1 cellular context compared by ENCODE assay signal in the genomic region with DNA sequence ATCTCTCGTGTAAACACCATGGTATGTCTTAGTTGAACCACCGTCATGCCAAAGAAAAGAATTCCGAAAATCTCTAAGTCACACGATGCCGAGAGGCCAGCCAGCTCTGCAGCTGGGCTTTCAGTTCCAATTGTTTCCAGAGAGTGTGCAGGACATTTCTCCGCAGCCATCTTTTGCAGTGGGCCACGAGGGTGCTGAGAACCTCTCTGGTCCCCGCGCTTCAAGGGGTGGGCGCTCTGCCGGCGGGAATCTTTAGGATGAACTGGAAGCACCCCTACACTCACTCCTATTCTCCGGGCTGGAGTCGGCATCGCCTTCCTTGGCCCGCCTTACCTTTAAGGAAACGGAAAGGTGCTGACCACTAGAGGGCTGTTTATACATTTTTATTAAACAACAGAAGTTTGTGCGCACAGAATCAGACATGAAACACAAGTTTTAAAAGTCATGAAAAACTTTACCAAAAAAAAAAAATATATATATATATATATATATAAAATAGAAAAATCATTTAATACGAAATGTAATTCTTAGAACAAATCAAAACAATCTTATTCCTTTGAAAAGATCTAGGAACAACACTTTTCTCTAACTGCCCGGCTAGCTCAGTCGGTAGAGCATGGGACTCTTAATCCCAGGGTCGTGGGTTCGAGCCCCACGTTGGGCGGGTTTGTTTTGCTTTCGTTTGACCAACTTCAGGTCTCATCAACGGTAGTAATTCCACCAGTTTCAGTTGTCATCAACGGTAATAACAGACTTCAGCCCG.
TF ChIP-seq lines count a peak whose summit lies in the region.

No MANE protein-coding gene starts in this region.

TF ChIP-seq in K562, 482 proteins besides CTCF, POLR2A, EP300 and RAD21 (continued from another document and continues in another):
- TF ChIP-seq, protein P1, sequence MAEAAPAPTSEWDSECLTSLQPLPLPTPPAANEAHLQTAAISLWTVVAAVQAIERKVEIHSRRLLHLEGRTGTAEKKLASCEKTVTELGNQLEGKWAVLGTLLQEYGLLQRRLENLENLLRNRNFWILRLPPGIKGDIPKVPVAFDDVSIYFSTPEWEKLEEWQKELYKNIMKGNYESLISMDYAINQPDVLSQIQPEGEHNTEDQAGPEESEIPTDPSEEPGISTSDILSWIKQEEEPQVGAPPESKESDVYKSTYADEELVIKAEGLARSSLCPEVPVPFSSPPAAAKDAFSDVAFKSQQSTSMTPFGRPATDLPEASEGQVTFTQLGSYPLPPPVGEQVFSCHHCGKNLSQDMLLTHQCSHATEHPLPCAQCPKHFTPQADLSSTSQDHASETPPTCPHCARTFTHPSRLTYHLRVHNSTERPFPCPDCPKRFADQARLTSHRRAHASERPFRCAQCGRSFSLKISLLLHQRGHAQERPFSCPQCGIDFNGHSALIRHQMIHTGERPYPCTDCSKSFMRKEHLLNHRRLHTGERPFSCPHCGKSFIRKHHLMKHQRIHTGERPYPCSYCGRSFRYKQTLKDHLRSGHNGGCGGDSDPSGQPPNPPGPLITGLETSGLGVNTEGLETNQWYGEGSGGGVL (CRISPR knock-in tag; IDR thresholded peaks at IDR 0.05) = no peak
- TF ChIP-seq XRCC3 (IDR thresholded peaks at IDR 0.05) = no peak
- no peak for TF ChIP-seq ZNF507 (tag; conservative IDR thresholded peaks at IDR 0.05)
- peak in 1 of 2 experiments; percentile 81; a peak in 1 of 4 replicates for TF ChIP-seq TBL1XR1 (IDR thresholded peaks at IDR 0.05; ENCODE audit: low read length in 2 of 2)
- no peak for TF ChIP-seq FOS (IDR thresholded peaks at IDR 0.05; ENCODE audit: extremely low read depth, insufficient read length)
- no peak for TF ChIP-seq HMG20A (CRISPR knock-in tag; conservative IDR thresholded peaks at IDR 0.05)
- TF ChIP-seq RB1 (IDR thresholded peaks at IDR 0.05; ENCODE audit: low read depth) = peak; percentile 31
- TF ChIP-seq ZNF324 (CRISPR knock-in tag; IDR thresholded peaks at IDR 0.05) = no peak
- no peak for TF ChIP-seq TAF9B (IDR thresholded peaks at IDR 0.05; ENCODE audit: partially characterized antibody)
- TF ChIP-seq ELF1 (tag; IDR thresholded peaks at IDR 0.05) = no peak
- TF ChIP-seq RUNX1 (IDR thresholded peaks at IDR 0.05; ENCODE audit: low read depth) = no peak
- TF ChIP-seq SMAD4 (CRISPR knock-in tag; conservative IDR thresholded peaks at IDR 0.05) = no peak
- no peak for TF ChIP-seq NFE2 (IDR thresholded peaks at IDR 0.05; ENCODE audit: low read depth)
- TF ChIP-seq CCAR2 (IDR thresholded peaks at IDR 0.05; ENCODE audit: low read depth, low read length) = no peak
- TF ChIP-seq MTA1 (IDR thresholded peaks at IDR 0.05; ENCODE audit: borderline replicate concordance) = peak; percentile 58
- TF ChIP-seq, protein P2, sequence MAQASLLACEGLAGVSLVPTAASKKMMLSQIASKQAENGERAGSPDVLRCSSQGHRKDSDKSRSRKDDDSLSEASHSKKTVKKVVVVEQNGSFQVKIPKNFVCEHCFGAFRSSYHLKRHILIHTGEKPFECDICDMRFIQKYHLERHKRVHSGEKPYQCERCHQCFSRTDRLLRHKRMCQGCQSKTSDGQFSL (CRISPR knock-in tag; IDR thresholded peaks at IDR 0.05) = no peak
- TF ChIP-seq, protein P2 (tag; IDR thresholded peaks at IDR 0.05) = no peak
- no peak for TF ChIP-seq POU5F1 (IDR thresholded peaks at IDR 0.05; ENCODE audit: borderline replicate concordance, low read depth, low read length, partially characterized antibody)
- TF ChIP-seq, protein P3, sequence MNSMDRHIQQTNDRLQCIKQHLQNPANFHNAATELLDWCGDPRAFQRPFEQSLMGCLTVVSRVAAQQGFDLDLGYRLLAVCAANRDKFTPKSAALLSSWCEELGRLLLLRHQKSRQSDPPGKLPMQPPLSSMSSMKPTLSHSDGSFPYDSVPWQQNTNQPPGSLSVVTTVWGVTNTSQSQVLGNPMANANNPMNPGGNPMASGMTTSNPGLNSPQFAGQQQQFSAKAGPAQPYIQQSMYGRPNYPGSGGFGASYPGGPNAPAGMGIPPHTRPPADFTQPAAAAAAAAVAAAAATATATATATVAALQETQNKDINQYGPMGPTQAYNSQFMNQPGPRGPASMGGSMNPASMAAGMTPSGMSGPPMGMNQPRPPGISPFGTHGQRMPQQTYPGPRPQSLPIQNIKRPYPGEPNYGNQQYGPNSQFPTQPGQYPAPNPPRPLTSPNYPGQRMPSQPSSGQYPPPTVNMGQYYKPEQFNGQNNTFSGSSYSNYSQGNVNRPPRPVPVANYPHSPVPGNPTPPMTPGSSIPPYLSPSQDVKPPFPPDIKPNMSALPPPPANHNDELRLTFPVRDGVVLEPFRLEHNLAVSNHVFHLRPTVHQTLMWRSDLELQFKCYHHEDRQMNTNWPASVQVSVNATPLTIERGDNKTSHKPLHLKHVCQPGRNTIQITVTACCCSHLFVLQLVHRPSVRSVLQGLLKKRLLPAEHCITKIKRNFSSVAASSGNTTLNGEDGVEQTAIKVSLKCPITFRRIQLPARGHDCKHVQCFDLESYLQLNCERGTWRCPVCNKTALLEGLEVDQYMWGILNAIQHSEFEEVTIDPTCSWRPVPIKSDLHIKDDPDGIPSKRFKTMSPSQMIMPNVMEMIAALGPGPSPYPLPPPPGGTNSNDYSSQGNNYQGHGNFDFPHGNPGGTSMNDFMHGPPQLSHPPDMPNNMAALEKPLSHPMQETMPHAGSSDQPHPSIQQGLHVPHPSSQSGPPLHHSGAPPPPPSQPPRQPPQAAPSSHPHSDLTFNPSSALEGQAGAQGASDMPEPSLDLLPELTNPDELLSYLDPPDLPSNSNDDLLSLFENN (IDR thresholded peaks at IDR 0.05; ENCODE audit: low read depth in 2 of 2, low read length in 2 of 2) = no peak
- peak; percentile 37 for TF ChIP-seq BDP1 (IDR thresholded peaks at IDR 0.05; ENCODE audit: insufficient read depth, insufficient read length)
- TF ChIP-seq DPF2 (IDR thresholded peaks at IDR 0.05) = no peak
- TF ChIP-seq TEAD1 (CRISPR knock-in tag; IDR thresholded peaks at IDR 0.05) = no peak
- no peak for TF ChIP-seq JUN (IDR thresholded peaks at IDR 0.05; ENCODE audit: borderline replicate concordance, low read depth, low read length)
- no peak for TF ChIP-seq JUN (CRISPR knock-in tag; IDR thresholded peaks at IDR 0.05; ENCODE audit: borderline replicate concordance)
- TF ChIP-seq, protein P4, sequence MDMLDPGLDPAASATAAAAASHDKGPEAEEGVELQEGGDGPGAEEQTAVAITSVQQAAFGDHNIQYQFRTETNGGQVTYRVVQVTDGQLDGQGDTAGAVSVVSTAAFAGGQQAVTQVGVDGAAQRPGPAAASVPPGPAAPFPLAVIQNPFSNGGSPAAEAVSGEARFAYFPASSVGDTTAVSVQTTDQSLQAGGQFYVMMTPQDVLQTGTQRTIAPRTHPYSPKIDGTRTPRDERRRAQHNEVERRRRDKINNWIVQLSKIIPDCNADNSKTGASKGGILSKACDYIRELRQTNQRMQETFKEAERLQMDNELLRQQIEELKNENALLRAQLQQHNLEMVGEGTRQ (CRISPR knock-in tag; IDR thresholded peaks at IDR 0.05) = no peak
- no peak for TF ChIP-seq ZNF696 (CRISPR knock-in tag; conservative IDR thresholded peaks at IDR 0.05)
- TF ChIP-seq, protein P5, sequence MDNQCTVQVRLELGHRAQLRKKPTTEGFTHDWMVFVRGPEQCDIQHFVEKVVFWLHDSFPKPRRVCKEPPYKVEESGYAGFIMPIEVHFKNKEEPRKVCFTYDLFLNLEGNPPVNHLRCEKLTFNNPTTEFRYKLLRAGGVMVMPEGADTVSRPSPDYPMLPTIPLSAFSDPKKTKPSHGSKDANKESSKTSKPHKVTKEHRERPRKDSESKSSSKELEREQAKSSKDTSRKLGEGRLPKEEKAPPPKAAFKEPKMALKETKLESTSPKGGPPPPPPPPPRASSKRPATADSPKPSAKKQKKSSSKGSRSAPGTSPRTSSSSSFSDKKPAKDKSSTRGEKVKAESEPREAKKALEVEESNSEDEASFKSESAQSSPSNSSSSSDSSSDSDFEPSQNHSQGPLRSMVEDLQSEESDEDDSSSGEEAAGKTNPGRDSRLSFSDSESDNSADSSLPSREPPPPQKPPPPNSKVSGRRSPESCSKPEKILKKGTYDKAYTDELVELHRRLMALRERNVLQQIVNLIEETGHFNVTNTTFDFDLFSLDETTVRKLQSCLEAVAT (IDR thresholded peaks at IDR 0.05) = no peak
- no peak for TF ChIP-seq NUFIP1 (IDR thresholded peaks at IDR 0.05; ENCODE audit: partially characterized antibody)
- TF ChIP-seq, protein P6, sequence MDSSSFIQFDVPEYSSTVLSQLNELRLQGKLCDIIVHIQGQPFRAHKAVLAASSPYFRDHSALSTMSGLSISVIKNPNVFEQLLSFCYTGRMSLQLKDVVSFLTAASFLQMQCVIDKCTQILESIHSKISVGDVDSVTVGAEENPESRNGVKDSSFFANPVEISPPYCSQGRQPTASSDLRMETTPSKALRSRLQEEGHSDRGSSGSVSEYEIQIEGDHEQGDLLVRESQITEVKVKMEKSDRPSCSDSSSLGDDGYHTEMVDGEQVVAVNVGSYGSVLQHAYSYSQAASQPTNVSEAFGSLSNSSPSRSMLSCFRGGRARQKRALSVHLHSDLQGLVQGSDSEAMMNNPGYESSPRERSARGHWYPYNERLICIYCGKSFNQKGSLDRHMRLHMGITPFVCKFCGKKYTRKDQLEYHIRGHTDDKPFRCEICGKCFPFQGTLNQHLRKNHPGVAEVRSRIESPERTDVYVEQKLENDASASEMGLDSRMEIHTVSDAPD (CRISPR knock-in tag; IDR thresholded peaks at IDR 0.05) = no peak
- no peak for TF ChIP-seq SNRNP70 (optimal IDR thresholded peaks at IDR 0.05; ENCODE audit: low read depth, low read length)
- no peak for TF ChIP-seq NR2F6 (CRISPR knock-in tag; IDR thresholded peaks at IDR 0.05)
- peak; percentile 61; the same call in 1 of the 2 replicates for TF ChIP-seq FOXM1 (IDR thresholded peaks at IDR 0.05; ENCODE audit: low read depth)
- no peak for TF ChIP-seq FOXM1 (CRISPR knock-in tag; IDR thresholded peaks at IDR 0.05; ENCODE audit: low read depth)
- no peak for TF ChIP-seq MTA3 (IDR thresholded peaks at IDR 0.05; ENCODE audit: borderline replicate concordance)
- TF ChIP-seq RHOXF2B (CRISPR knock-in tag; conservative IDR thresholded peaks at IDR 0.05) = no peak
- no peak for TF ChIP-seq SRSF7 (optimal IDR thresholded peaks at IDR 0.05; ENCODE audit: low read depth, low read length)
- TF ChIP-seq, protein P7, sequence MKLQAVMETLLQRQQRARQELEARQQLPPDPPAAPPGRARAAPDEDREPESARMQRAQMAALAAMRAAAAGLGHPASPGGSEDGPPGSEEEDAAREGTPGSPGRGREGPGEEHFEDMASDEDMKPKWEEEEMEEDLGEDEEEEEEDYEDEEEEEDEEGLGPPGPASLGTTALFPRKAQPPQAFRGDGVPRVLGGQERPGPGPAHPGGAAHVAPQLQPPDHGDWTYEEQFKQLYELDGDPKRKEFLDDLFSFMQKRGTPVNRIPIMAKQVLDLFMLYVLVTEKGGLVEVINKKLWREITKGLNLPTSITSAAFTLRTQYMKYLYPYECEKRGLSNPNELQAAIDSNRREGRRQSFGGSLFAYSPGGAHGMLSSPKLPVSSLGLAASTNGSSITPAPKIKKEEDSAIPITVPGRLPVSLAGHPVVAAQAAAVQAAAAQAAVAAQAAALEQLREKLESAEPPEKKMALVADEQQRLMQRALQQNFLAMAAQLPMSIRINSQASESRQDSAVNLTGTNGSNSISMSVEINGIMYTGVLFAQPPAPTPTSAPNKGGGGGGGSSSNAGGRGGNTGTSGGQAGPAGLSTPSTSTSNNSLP (IDR thresholded peaks at IDR 0.05; ENCODE audit: borderline replicate concordance, low read depth, low read length) = peak; percentile 85; the same call in 1 of the 2 replicates
- TF ChIP-seq PPARD (CRISPR knock-in tag; IDR thresholded peaks at IDR 0.05) = no peak
- TF ChIP-seq, protein P8, sequence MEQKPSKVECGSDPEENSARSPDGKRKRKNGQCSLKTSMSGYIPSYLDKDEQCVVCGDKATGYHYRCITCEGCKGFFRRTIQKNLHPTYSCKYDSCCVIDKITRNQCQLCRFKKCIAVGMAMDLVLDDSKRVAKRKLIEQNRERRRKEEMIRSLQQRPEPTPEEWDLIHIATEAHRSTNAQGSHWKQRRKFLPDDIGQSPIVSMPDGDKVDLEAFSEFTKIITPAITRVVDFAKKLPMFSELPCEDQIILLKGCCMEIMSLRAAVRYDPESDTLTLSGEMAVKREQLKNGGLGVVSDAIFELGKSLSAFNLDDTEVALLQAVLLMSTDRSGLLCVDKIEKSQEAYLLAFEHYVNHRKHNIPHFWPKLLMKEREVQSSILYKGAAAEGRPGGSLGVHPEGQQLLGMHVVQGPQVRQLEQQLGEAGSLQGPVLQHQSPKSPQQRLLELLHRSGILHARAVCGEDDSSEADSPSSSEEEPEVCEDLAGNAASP (IDR thresholded peaks at IDR 0.05) = no peak
- TF ChIP-seq CSDE1 (IDR thresholded peaks at IDR 0.05) = peak in 1 of 2 experiments; percentile 81; a peak in 2 of 4 replicates
- no peak for TF ChIP-seq MXI1 (IDR thresholded peaks at IDR 0.05; ENCODE audit: low read depth, low read length)
- TF ChIP-seq ZNF3 (CRISPR knock-in tag; IDR thresholded peaks at IDR 0.05) = 0 out of 2 replicates have a peak, but pooled peaks have one; percentile 38
- TF ChIP-seq, protein P9, sequence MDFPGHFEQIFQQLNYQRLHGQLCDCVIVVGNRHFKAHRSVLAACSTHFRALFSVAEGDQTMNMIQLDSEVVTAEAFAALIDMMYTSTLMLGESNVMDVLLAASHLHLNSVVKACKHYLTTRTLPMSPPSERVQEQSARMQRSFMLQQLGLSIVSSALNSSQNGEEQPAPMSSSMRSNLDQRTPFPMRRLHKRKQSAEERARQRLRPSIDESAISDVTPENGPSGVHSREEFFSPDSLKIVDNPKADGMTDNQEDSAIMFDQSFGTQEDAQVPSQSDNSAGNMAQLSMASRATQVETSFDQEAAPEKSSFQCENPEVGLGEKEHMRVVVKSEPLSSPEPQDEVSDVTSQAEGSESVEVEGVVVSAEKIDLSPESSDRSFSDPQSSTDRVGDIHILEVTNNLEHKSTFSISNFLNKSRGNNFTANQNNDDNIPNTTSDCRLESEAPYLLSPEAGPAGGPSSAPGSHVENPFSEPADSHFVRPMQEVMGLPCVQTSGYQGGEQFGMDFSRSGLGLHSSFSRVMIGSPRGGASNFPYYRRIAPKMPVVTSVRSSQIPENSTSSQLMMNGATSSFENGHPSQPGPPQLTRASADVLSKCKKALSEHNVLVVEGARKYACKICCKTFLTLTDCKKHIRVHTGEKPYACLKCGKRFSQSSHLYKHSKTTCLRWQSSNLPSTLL (IDR thresholded peaks at IDR 0.05) = peak; percentile 74
- no peak for TF ChIP-seq NFE2L1 (tag; IDR thresholded peaks at IDR 0.05; ENCODE audit: borderline replicate concordance, low read depth)
- TF ChIP-seq HDAC1 (IDR thresholded peaks at IDR 0.05) = peak in 1 of 2 experiments; percentile 73; a peak in 2 of 4 replicates
- TF ChIP-seq, protein P10, sequence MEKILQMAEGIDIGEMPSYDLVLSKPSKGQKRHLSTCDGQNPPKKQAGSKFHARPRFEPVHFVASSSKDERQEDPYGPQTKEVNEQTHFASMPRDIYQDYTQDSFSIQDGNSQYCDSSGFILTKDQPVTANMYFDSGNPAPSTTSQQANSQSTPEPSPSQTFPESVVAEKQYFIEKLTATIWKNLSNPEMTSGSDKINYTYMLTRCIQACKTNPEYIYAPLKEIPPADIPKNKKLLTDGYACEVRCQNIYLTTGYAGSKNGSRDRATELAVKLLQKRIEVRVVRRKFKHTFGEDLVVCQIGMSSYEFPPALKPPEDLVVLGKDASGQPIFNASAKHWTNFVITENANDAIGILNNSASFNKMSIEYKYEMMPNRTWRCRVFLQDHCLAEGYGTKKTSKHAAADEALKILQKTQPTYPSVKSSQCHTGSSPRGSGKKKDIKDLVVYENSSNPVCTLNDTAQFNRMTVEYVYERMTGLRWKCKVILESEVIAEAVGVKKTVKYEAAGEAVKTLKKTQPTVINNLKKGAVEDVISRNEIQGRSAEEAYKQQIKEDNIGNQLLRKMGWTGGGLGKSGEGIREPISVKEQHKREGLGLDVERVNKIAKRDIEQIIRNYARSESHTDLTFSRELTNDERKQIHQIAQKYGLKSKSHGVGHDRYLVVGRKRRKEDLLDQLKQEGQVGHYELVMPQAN (IDR thresholded peaks at IDR 0.05; ENCODE audit: borderline replicate concordance) = no peak
